Comparison of ENCODE assay signal across 19 cellular contexts in genomic region chr3:78257956-78258530, GRCh38.
"Had no signal": no experiment of that assay in that cellular context is flagged by ENCODE, and none has a peak within 500 bp of the region (broad histone marks: within the 10 kb centered on the region; RNA-seq: fewer than 3 reads in every experiment).

No MANE protein-coding gene starts in this region.

- DNase-seq: activated CD4-positive, alpha-beta T cell treated with anti-CD3 and anti-CD28 coated beads for 1 hour; activated CD4-positive, alpha-beta T cell treated with anti-CD3 and anti-CD28 coated beads, Interleukin-2, amount 50 U/mL, for 4 hours; activated naive CD4-positive, alpha-beta T cell treated with Interleukin-2 at 50 U/mL for 16 hours; naive thymus-derived CD8-positive, alpha-beta T cell; nucleus accumbens; right cardiac atrium; stimulated activated CD4-positive, alpha-beta T cell treated with anti-CD3 and anti-CD28 coated beads, Interleukin-4, amount 100 ng/mL, for 24 hours; stimulated activated naive CD4-positive, alpha-beta T cell; tibial artery had no signal

- H3K27me3 ChIP-seq: ascending aorta, cardiac muscle cell, hepatocyte, tibial artery, vagina had no signal

- H3K4me2 ChIP-seq: hepatocyte had no signal

- H3K4me1 ChIP-seq: ascending aorta, vagina had no signal

- H3K4me3 Mint-ChIP-seq: activated T-helper 17 cell treated with anti-CD3 and anti-CD28 coated beads, Interleukin-2, amount 50 U/mL, for 72 hours; naive thymus-derived CD8-positive, alpha-beta T cell had no signal

- H3K4me3 ChIP-seq: ascending aorta, cardiac muscle cell, hepatocyte, skin epidermis, tibial artery, vagina had no signal

- H3K27ac Mint-ChIP-seq: activated T-helper 17 cell treated with anti-CD3 and anti-CD28 coated beads, Interleukin-2, amount 50 U/mL, for 72 hours; naive thymus-derived CD8-positive, alpha-beta T cell had no signal

- H3K4me1 Mint-ChIP-seq: activated T-helper 17 cell treated with anti-CD3 and anti-CD28 coated beads, Interleukin-2, amount 50 U/mL, for 72 hours; naive thymus-derived CD8-positive, alpha-beta T cell had no signal

- H3K36me3 ChIP-seq: ascending aorta, cardiac muscle cell, tibial artery, vagina had no signal

- H3K36me3 Mint-ChIP-seq: naive thymus-derived CD8-positive, alpha-beta T cell had no signal

- ATAC-seq: activated T-helper 17 cell treated with anti-CD3 and anti-CD28 coated beads, Interleukin-2, amount 50 U/mL, for 72 hours; left lobe of liver; naive thymus-derived CD8-positive, alpha-beta T cell; right cardiac atrium had no signal

- H2AFZ ChIP-seq: hepatocyte had no signal

- H3K79me2 ChIP-seq: hepatocyte had no signal

- H3K27ac ChIP-seq: ascending aorta, cardiac muscle cell, hepatocyte, skin epidermis, tibial artery, vagina, VCaP had no signal

- H3K27me3 Mint-ChIP-seq: activated T-helper 17 cell treated with anti-CD3 and anti-CD28 coated beads, Interleukin-2, amount 50 U/mL, for 72 hours; naive thymus-derived CD8-positive, alpha-beta T cell had no signal

- H3K9me3 ChIP-seq: ascending aorta, tibial artery, vagina had no signal

- FAIRE-seq: colon, keratinocyte had no signal
